ENCODE assay signal across 12 cellular contexts in the genomic region with DNA sequence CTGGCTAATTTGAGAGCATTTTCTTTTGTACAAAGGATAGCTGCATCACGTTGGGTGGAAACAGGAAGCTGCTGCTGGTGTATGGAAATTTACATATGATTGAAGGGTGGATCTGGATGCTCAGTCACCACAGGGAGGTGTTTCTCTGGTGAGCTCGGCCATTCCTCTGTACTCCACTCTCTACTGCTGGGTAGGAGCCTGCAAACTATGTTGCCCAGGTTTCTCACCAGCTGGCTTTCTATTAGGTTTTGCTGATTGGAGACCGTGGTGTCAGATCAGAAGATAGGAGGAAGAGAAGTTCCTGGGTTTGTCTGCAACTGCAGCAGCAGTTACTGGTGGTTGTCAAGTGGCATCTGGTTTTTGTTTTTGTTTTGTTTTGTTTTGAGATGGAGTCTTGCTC.
DNase-seq lines count a peak whose midpoint lies in the region; ATAC-seq and TF ChIP-seq lines count a peak whose summit lies in the region.
"Had no signal": no experiment of that assay in that cellular context is flagged by ENCODE, and none has a peak within 500 bp of the region (broad histone marks: within the 10 kb centered on the region; RNA-seq: fewer than 3 reads in every experiment).

No MANE protein-coding gene starts in this region.

- H3K18ac ChIP-seq in mesendoderm (ENCODE audit: low read length), result no peak overlapping the region

- no peaks in the 10 kb centered on the region for H3K79me1 ChIP-seq in mesendoderm (ENCODE audit: low read length)

- no peak overlapping the region for H2BK120ac ChIP-seq in mesendoderm (ENCODE audit: low read depth, low read length)

- H3K4ac ChIP-seq in mesendoderm (ENCODE audit: low read depth, low read length), result no peak overlapping the region

- H2BK15ac ChIP-seq in mesendoderm (replicated peaks; ENCODE audit: low read depth), result no peak overlapping the region

- H3K4me3 ChIP-seq in Karpas-422 (ENCODE audit: low read length) (no peak overlapping the region), mesendoderm (ENCODE audit: low read length) (no peak overlapping the region), lower lobe of right lung (no peak overlapping the region), right atrium auricular region (no peak overlapping the region)
- H3K4me3 ChIP-seq: breast epithelium had no signal

- H3K23ac ChIP-seq in mesendoderm (ENCODE audit: low read length), result no peak overlapping the region

- CTCF ChIA-PET in GM10248 (lab: Yijun Ruan, JAX), result interaction anchor here (0.9 to 1.0 kb wide), 2 partner anchors 10 to 19 kb away, joined by 3 read pairs; no protein-coding TSS in a partner anchor
- CTCF ChIA-PET in activated CD8-positive, alpha-beta T cell treated with anti-CD3 and anti-CD28 coated beads for 36 hours (lab: Charles Lee), result interaction anchor here (1.0 to 2.8 kb wide), 3 partner anchors 11 to 24 kb away, joined by 3 to 7 read pairs (median 5); no protein-coding TSS in a partner anchor

- POLR2A ChIA-PET in GM10248 (lab: Yijun Ruan, JAX), result no interaction called here
- POLR2A ChIA-PET in activated CD8-positive, alpha-beta T cell treated with anti-CD3 and anti-CD28 coated beads for 36 hours (lab: Charles Lee), result no interaction called here

- no peak overlapping the region for H3K9ac ChIP-seq in Karpas-422 (ENCODE audit: low read length)
- no peak overlapping the region for H3K9ac ChIP-seq in mesendoderm (ENCODE audit: low read length)

- H4K20me1 ChIP-seq in Karpas-422 (ENCODE audit: insufficient read depth, low read depth, low read length), result no peaks in the 10 kb centered on the region

- H2AK5ac ChIP-seq in mesendoderm (ENCODE audit: low read length), result no peak overlapping the region

- H3K4me2 ChIP-seq in Karpas-422 (ENCODE audit: low read depth, low read length, poor library complexity, severe bottlenecking) (no peak overlapping the region), mesendoderm (ENCODE audit: low read length) (no peak overlapping the region)

- WGBS in mesendoderm (ENCODE audit: extremely low coverage, insufficient coverage, low lambda C conversion rate), result no CpG with 5 or more reads among the region's 3 CpGs

- peaks cover 13% of the 10 kb centered on the region for H3K4me1 Mint-ChIP-seq in activated CD8-positive, alpha-beta T cell treated with anti-CD3 and anti-CD28 coated beads for 36 hours (ENCODE audit: low read depth)

- H3K9me3 ChIP-seq in Karpas-422 (ENCODE audit: low read length) (no peaks in the 10 kb centered on the region), lower lobe of right lung (no peaks in the 10 kb centered on the region), right atrium auricular region (no peaks in the 10 kb centered on the region)
- H3K9me3 ChIP-seq: breast epithelium had no signal

- H3K36me3 Mint-ChIP-seq in activated CD8-positive, alpha-beta T cell treated with anti-CD3 and anti-CD28 coated beads for 36 hours (ENCODE audit: low read depth), result peaks cover 43% of the 10 kb centered on the region

- no peak overlapping the region for H4K8ac ChIP-seq in mesendoderm (ENCODE audit: low read depth, low read length)

- no peak overlapping the region for H4K5ac ChIP-seq in mesendoderm (ENCODE audit: low read length)

- H3K27ac ChIP-seq in Karpas-422 (ENCODE audit: low read length), result no peak overlapping the region
- H3K27ac ChIP-seq in mesendoderm (ENCODE audit: low read depth, low read length), result no peak overlapping the region
- H3K27ac ChIP-seq in lower lobe of right lung, result no peak overlapping the region
- no peak overlapping the region for H3K27ac ChIP-seq in right atrium auricular region
- H3K27ac ChIP-seq: breast epithelium had no signal

- ATAC-seq in activated CD8-positive, alpha-beta T cell treated with anti-CD3 and anti-CD28 coated beads for 36 hours, result peak; percentile 86
- no peak for ATAC-seq in lower lobe of right lung

- H3K27me3 Mint-ChIP-seq in activated CD8-positive, alpha-beta T cell treated with anti-CD3 and anti-CD28 coated beads for 36 hours, result no peaks in the 10 kb centered on the region
- H3K27me3 Mint-ChIP-seq: progenitor cell of endocrine pancreas had no signal

- H3K9me3 Mint-ChIP-seq in activated CD8-positive, alpha-beta T cell treated with anti-CD3 and anti-CD28 coated beads for 36 hours, result peaks cover 4% of the 10 kb centered on the region

- H3K27ac Mint-ChIP-seq in activated CD8-positive, alpha-beta T cell treated with anti-CD3 and anti-CD28 coated beads for 36 hours, result peak overlapping the region; percentile 79
- H3K27ac Mint-ChIP-seq: progenitor cell of endocrine pancreas had no signal

- H3K9me2 ChIP-seq in Karpas-422 (replicated peaks; ENCODE audit: insufficient read depth, low read length), result no peaks in the 10 kb centered on the region

- H3K27me3 ChIP-seq in Karpas-422 (ENCODE audit: low read length), result no peaks in the 10 kb centered on the region
- H3K27me3 ChIP-seq in mesendoderm (ENCODE audit: insufficient read depth, low read length, poor library complexity), result no peaks in the 10 kb centered on the region
- no peaks in the 10 kb centered on the region for H3K27me3 ChIP-seq in lower lobe of right lung (ENCODE audit: low read depth)
- H3K27me3 ChIP-seq in right atrium auricular region, result no peaks in the 10 kb centered on the region
- H3K27me3 ChIP-seq: breast epithelium had no signal

- H3K4me3 Mint-ChIP-seq in activated CD8-positive, alpha-beta T cell treated with anti-CD3 and anti-CD28 coated beads for 36 hours, result no peak overlapping the region

- peak; percentile 29 for DNase-seq in GM10248 (ENCODE audit: extremely low spot score)
- DNase-seq in Karpas-422, result peak; percentile 58
- DNase-seq in activated CD8-positive, alpha-beta T cell treated with anti-CD3 and anti-CD28 coated beads for 36 hours, result peak; percentile 32
- peak; percentile 77 for DNase-seq in mesendoderm
- no peak for DNase-seq in DMS53 treated with DMSO at 0.1 percent for 48 hours (lab: John Stamatoyannopoulos, UW; ENCODE audit: unreplicated experiment)
- DNase-seq in lower lobe of right lung, result no peak
- no peak for DNase-seq in right atrium auricular region (ENCODE audit: low spot score)
- DNase-seq: DMS153, NCI-H1417, NCI-H69 had no signal

- H2AFZ ChIP-seq in Karpas-422 (ENCODE audit: low read length), result no peak overlapping the region

- H3K79me2 ChIP-seq in Karpas-422 (ENCODE audit: low read length) (no peaks in the 10 kb centered on the region), mesendoderm (ENCODE audit: control insufficient read depth, insufficient read depth, low read length) (no peaks in the 10 kb centered on the region)

- peaks cover 19% of the 10 kb centered on the region for H3K36me3 ChIP-seq in Karpas-422 (ENCODE audit: insufficient read depth, low read length)
- no peaks in the 10 kb centered on the region for H3K36me3 ChIP-seq in mesendoderm (ENCODE audit: control insufficient read depth, insufficient read depth, low read length)
- peaks cover 35% of the 10 kb centered on the region for H3K36me3 ChIP-seq in lower lobe of right lung
- peaks cover 29% of the 10 kb centered on the region for H3K36me3 ChIP-seq in right atrium auricular region
- H3K36me3 ChIP-seq: breast epithelium had no signal

- intact Hi-C loops in activated CD8-positive, alpha-beta T cell treated with anti-CD3 and anti-CD28 coated beads for 36 hours (cut with micrococcal nuclease), result no loop called here
- intact Hi-C loops in lower lobe of right lung (cut with DNase I), result no loop called here

- H3K56ac ChIP-seq in mesendoderm (ENCODE audit: low read length), result no peak overlapping the region

- TF ChIP-seq CTCF in GM10248 (IDR thresholded peaks at IDR 0.05; ENCODE audit: control extremely low read depth, extremely low read depth, low read depth, missing control alignments), result no peak
- TF ChIP-seq CTCF in activated CD8-positive, alpha-beta T cell treated with anti-CD3 and anti-CD28 coated beads for 36 hours (IDR thresholded peaks at IDR 0.05), result no peak
- no peak for TF ChIP-seq CTCF in lower lobe of right lung (IDR thresholded peaks at IDR 0.05)
- TF ChIP-seq CTCF in right atrium auricular region (IDR thresholded peaks at IDR 0.05), result no peak

- H3K4me1 ChIP-seq in Karpas-422 (ENCODE audit: low read length) (peaks cover 5% of the 10 kb centered on the region; the same call in 1 of the 2 replicates), mesendoderm (ENCODE audit: control insufficient read depth, low read depth, low read length) (no peaks in the 10 kb centered on the region), lower lobe of right lung (no peaks in the 10 kb centered on the region), right atrium auricular region (no peaks in the 10 kb centered on the region)
- H3K4me1 ChIP-seq: breast epithelium had no signal

- H2BK5ac ChIP-seq in mesendoderm (ENCODE audit: low read length), result no peak overlapping the region

Comparison
In these comparisons a context has a peak if more than half of its experiments do, and no peak if none do; other contexts are left out.
1. DNase-seq: peak in GM10248 (single experiment), Karpas-422 (single experiment), activated CD8-positive, alpha-beta T cell treated with anti-CD3 and anti-CD28 coated beads for 36 hours (single experiment) and mesendoderm (single experiment); none in DMS53 treated with DMSO at 0.1 percent for 48 hours (single experiment), lower lobe of right lung (single experiment) and right atrium auricular region (single experiment).